Comparison of ENCODE assay signal across 8 cellular contexts in genomic region chr5:180649297-180650039, GRCh38. TPM values are rescaled to one million over a fixed set of nuclear protein-coding genes. Genes with fewer than 3 reads are reported as not detected.
DNase-seq lines count a peak whose midpoint lies in the region; ATAC-seq and TF ChIP-seq lines count a peak whose summit lies in the region.

FLT4 (minus strand) TSS chr5:180649600; CDS start chr5:180649545, 55 bp downstream.

- peaks cover 31% of the 10 kb centered on the region for H3K4me1 Mint-ChIP-seq in nephron progenitor cell

- H3K9me3 ChIP-seq in BLaER1 = no peaks in the 10 kb centered on the region

- H3K9me3 Mint-ChIP-seq in nephron progenitor cell = peaks cover 6% of the 10 kb centered on the region

- DNase-seq in NCI-H1930 (lab: John Stamatoyannopoulos, UW) (peak; percentile 6 to 41), nephron progenitor cell (peak; percentile 58), NCI-H187 (lab: John Stamatoyannopoulos, UW) (no peak), NCI-H1105 treated with DMSO at 0.1 percent for 48 hours (lab: John Stamatoyannopoulos, UW) (no peak)
- no peak for DNase-seq in stimulated activated CD4-positive, alpha-beta T cell treated with anti-CD3 and anti-CD28 coated beads, Interleukin-4, amount 100 ng/mL, for 4 hours

- in situ Hi-C loops in endometrial microvascular endothelial cells (cut with HindIII; ENCODE audit: inconsistent ontology term, low pct_unique_long_range_greater_than_20kb, low sequenced_read_pairs) = no loop called here

- H3K27me3 Mint-ChIP-seq in nephron progenitor cell (ENCODE audit: low read depth, poor library complexity) = peaks cover 87% of the 10 kb centered on the region

- TF ChIP-seq CTCF in nephron progenitor cell (IDR thresholded peaks at IDR 0.05) = no peak

- H3K4me3 ChIP-seq in BLaER1 = peak within 1 kb of the TSS; percentile 54

- peaks cover 15% of the 10 kb centered on the region for H3K4me1 ChIP-seq in BLaER1

- no peak within 1 kb of the TSS for H3K27ac ChIP-seq in BLaER1

- H3K9ac ChIP-seq in BLaER1 = no peak within 1 kb of the TSS

- no peak for ATAC-seq in HG03565 (IDR thresholded peaks at IDR 0.05; ENCODE audit: unreplicated experiment)

- H3K27me3 ChIP-seq in BLaER1 = peaks cover 78% of the 10 kb centered on the region

- H4K20me1 ChIP-seq in BLaER1 = peaks cover 7% of the 10 kb centered on the region; the same call in 1 of the 2 replicates

- H3K36me3 Mint-ChIP-seq in nephron progenitor cell (ENCODE audit: low read depth) = no peaks in the 10 kb centered on the region

- peak within 1 kb of the TSS; percentile 83 for H3K4me3 Mint-ChIP-seq in nephron progenitor cell

- H3K36me3 ChIP-seq in BLaER1 = no peaks in the 10 kb centered on the region

- peak within 1 kb of the TSS; percentile 67 for H3K4me2 ChIP-seq in BLaER1

- H3K27ac Mint-ChIP-seq in nephron progenitor cell = no peak within 1 kb of the TSS

RNA-seq across cellular contexts. Expression of gene FLT4, which starts in this region (rescaled TPM):
- 33.5 TPM for total RNA-seq in endometrial microvascular endothelial cells (ENCODE audit: inconsistent ontology term)

Comparison
In these comparisons a context has a peak if more than half of its experiments do, and no peak if none do; other contexts are left out.
1. DNase-seq: peak in NCI-H1930 (2 of 2) and nephron progenitor cell (single experiment); none in NCI-H187 (0 of 2), NCI-H1105 treated with DMSO at 0.1 percent for 48 hours (single experiment) and stimulated activated CD4-positive, alpha-beta T cell treated with anti-CD3 and anti-CD28 coated beads, Interleukin-4, amount 100 ng/mL, for 4 hours (0 of 2).